8 cellular contexts compared by ENCODE assay signal in genomic region chr10:119416855-119417254, GRCh38.
DNase-seq lines count a peak whose midpoint lies in the region; ATAC-seq and TF ChIP-seq lines count a peak whose summit lies in the region.

No MANE protein-coding gene starts in this region.

- H3K27ac ChIP-seq in left lung, result no peak overlapping the region

- H3K9me3 ChIP-seq in left lung, result no peaks in the 10 kb centered on the region

- H3K36me3 ChIP-seq in left lung, result no peaks in the 10 kb centered on the region

- peaks cover 16% of the 10 kb centered on the region in 2 donors for H3K4me1 ChIP-seq in left lung

- DNase-seq in AG10803 (ENCODE audit: low read depth) (peak; percentile 48), GM19240 (ENCODE audit: insufficient read length, low spot score) (peak; percentile 92), NB4 (ENCODE audit: low read depth) (peak; percentile 71), left lung (peak; percentile 69 to 88), NCI-H774 (lab: John Stamatoyannopoulos, UW) (no peak)
- DNase-seq in central memory CD4-positive, alpha-beta T cell, result peak; percentile 51
- DNase-seq in stimulated activated CD8-positive, alpha-beta memory T cell treated with anti-CD3 and anti-CD28 coated beads, Interleukin-15, amount 100 ng/mL, for 24 hours (ENCODE audit: low read depth), result peak; percentile 25

- no peaks in the 10 kb centered on the region for H3K27me3 ChIP-seq in left lung

- intact Hi-C loops in left lung (cut with DNase I), result loop anchor here in 1 of 2 donors (10.0 kb wide), 1 partner anchor 212 kb away; the partner anchor contains the start of gene GRK5

- TF ChIP-seq CTCF in AG10803 (conservative IDR thresholded peaks at IDR 0.05; ENCODE audit: low read length) (peak; percentile 79), NB4 (IDR thresholded peaks at IDR 0.05; ENCODE audit: low read depth, low read length) (peak; percentile 92), left lung (IDR thresholded peaks at IDR 0.05) (peak; percentile 66 to 81)

- TF ChIP-seq POLR2A in NB4 (IDR thresholded peaks at IDR 0.05; ENCODE audit: extremely low read depth, insufficient read length), result no peak

- no peak overlapping the region for H3K4me3 ChIP-seq in AG10803 (ENCODE audit: low read length)
- H3K4me3 ChIP-seq in NB4 (ENCODE audit: low read depth, low read length), result no peak overlapping the region
- H3K4me3 ChIP-seq in left lung, result no peak overlapping the region

- peak; percentile 83 to 89 for ATAC-seq in activated CD4-positive, CD25-positive, alpha-beta regulatory T cell treated with anti-CD3 and anti-CD28 coated beads, Interleukin-2, amount 50 U/mL, for 24 hours
- peak; percentile 56 for ATAC-seq in left lung
